Comparison of ENCODE assay signal across 22 cellular contexts in the genomic region with DNA sequence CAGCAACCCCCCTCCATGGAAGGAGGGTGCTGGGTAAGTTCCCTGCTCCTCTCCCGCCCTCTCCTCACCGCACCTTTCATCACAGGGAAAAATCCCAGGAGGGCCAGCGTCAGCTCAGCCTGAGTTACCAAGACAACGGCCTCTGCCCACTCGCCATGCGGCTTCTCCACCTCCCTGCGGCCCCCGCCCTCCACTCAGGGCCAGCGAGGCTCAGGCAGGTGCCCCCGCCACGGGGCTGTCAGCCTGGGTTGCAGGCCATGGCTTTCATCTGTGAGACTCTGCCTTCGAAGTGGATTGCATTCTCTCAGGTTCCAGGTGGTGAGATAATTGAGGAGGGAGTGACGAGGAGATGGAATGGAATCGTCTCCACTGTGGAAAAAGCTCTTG. TPM values are rescaled to one million over a fixed set of nuclear protein-coding genes. Genes with fewer than 3 reads are reported as not detected.
DNase-seq lines count a peak whose midpoint lies in the region; ATAC-seq, FAIRE-seq and TF ChIP-seq lines count a peak whose summit lies in the region.
"Had no signal": no experiment of that assay in that cellular context is flagged by ENCODE, and none has a peak within 500 bp of the region (broad histone marks: within the 10 kb centered on the region; RNA-seq: fewer than 3 reads in every experiment).

No MANE protein-coding gene starts in this region.

- H3K27me3 Mint-ChIP-seq in immature natural killer cell (ENCODE audit: low read depth in 3 of 3) = peaks cover 0 to 7% (median 2%) of the 10 kb centered on the region in 3 donors
- H3K27me3 Mint-ChIP-seq: CD4-positive, CD25-positive, alpha-beta regulatory T cell had no signal

- H2BK20ac ChIP-seq in H1 (ENCODE audit: low read length) = no peak overlapping the region

- WGBS in H1 (ENCODE audit: extremely low coverage in 1 of 2, insufficient coverage in 1 of 2, insufficient read length in 1 of 2, insufficient replicate concordance in 2 of 2, low coverage in 1 of 2, low lambda C conversion rate in 2 of 2, missing lambda C conversion rate in 1 of 2), 2 experiments = 80% methylated on average over 14 of the region's 14 CpGs; no CpG with 5 or more reads in 1 of the 2 experiments

- peaks cover 0 to 3% (median 0%) of the 10 kb centered on the region in 4 experiments; a peak in 1 of 7 replicates for H3K4me1 ChIP-seq in H1 (replicated peaks in 1 of 4; ENCODE audit: control insufficient read depth in 3 of 4, insufficient read depth in 4 of 4, low read length in 3 of 4)
- H3K4me1 ChIP-seq: Peyer's patch had no signal

- TF ChIP-seq RAD21 in H1 (IDR thresholded peaks at IDR 0.05 in 1 of 2, conservative IDR thresholded peaks at IDR 0.05 in 1 of 2; ENCODE audit: low read depth in 2 of 2, low read length in 2 of 2) = no peak

- no peak for TF ChIP-seq EP300 in H1 (IDR thresholded peaks at IDR 0.05; ENCODE audit: borderline replicate concordance in 1 of 2, low read depth in 2 of 2, low read length in 2 of 2)

- H2AK5ac ChIP-seq in H1 (ENCODE audit: low read depth, low read length) = no peak overlapping the region

- no peaks in the 10 kb centered on the region for H3K27me3 ChIP-seq in H1 (replicated peaks in 1 of 4; ENCODE audit: control insufficient read depth in 3 of 4, extremely low read depth in 1 of 4, insufficient read depth in 3 of 4, low read length in 3 of 4)
- H3K27me3 ChIP-seq: Peyer's patch had no signal

- H3K36me3 ChIP-seq in H1 (ENCODE audit: control insufficient read depth in 2 of 4, insufficient read depth in 4 of 4, low read length in 3 of 4) = no peaks in the 10 kb centered on the region
- H3K36me3 ChIP-seq: Peyer's patch had no signal

- TF ChIP-seq POLR2A in H1 (IDR thresholded peaks at IDR 0.05; ENCODE audit: control extremely low read depth in 1 of 2, low read depth in 2 of 2, low read length in 2 of 2) = no peak

- no peak overlapping the region for H3K9ac ChIP-seq in H1 (replicated peaks in 1 of 4; ENCODE audit: extremely low read depth in 1 of 4, low read depth in 3 of 4, low read length in 3 of 4)

- H2BK15ac ChIP-seq in H1 (ENCODE audit: low read length) = no peak overlapping the region

- H3K4me2 ChIP-seq in H1 (ENCODE audit: insufficient read depth in 1 of 2, low read depth in 2 of 2, low read length in 2 of 2) = no peak overlapping the region

- ATAC-seq in GM21526 (IDR thresholded peaks at IDR 0.05; ENCODE audit: low FRiP score, unreplicated experiment) = no peak
- ATAC-seq: Right ventricle myocardium inferior had no signal

- no peak overlapping the region for H2AFZ ChIP-seq in H1 (ENCODE audit: low read length)

- FAIRE-seq in H1 (lab: Jason Lieb, UNC) = no peak
- FAIRE-seq: D721Med, G401.6, HTR-8/SVneo had no signal

- H3K18ac ChIP-seq in H1 (ENCODE audit: extremely low read depth, low read length) = no peak overlapping the region

- CTCF ChIA-PET in H1 (lab: Charles Lee; ENCODE audit: partially characterized antibody) = interaction anchor here (0.7 to 4.8 kb wide), 11 partner anchors 9 to 115 kb away, joined by 3 to 28 read pairs (median 3); no protein-coding TSS in a partner anchor

- no peak overlapping the region for H4K91ac ChIP-seq in H1 (replicated peaks; ENCODE audit: insufficient read length, low read length)

- no peaks in the 10 kb centered on the region for H3K79me1 ChIP-seq in H1 (ENCODE audit: low read depth, low read length)

- H3K56ac ChIP-seq in H1 (replicated peaks; ENCODE audit: insufficient read length, low read depth, low read length) = no peak overlapping the region

- H3K4me3 Mint-ChIP-seq in immature natural killer cell = no peak overlapping the region
- H3K4me3 Mint-ChIP-seq: CD4-positive, CD25-positive, alpha-beta regulatory T cell; IgD-negative memory B cell had no signal

- H3K27ac Mint-ChIP-seq in immature natural killer cell = no peak overlapping the region
- H3K27ac Mint-ChIP-seq: CD4-positive, CD25-positive, alpha-beta regulatory T cell; IgD-negative memory B cell had no signal

- H2BK12ac ChIP-seq in H1 (ENCODE audit: low read depth, low read length) = no peak overlapping the region

- POLR2A ChIA-PET in H1 (lab: Charles Lee; ENCODE audit: partially characterized antibody) = interaction anchor here (1.3 to 1.5 kb wide), 2 partner anchors 85 to 115 kb away, joined by 3 read pairs; partner anchors contain the start of gene QRFP

- H3K79me2 ChIP-seq in H1 (ENCODE audit: control insufficient read depth in 1 of 2, insufficient read depth in 2 of 2, low read length in 2 of 2) = no peaks in the 10 kb centered on the region

- DNase-seq in NCI-H2227 (lab: John Stamatoyannopoulos, UW; ENCODE audit: unreplicated experiment) = peak; percentile 17
- DNase-seq in NCI-H2227 treated with DMSO at 0.1 percent for 48 hours (lab: John Stamatoyannopoulos, UW) = no peak
- peak; percentile 55 to 92 (median 75) for DNase-seq in NCI-H1417 (lab: John Stamatoyannopoulos, UW)
- DNase-seq in H1 (ENCODE audit: low read depth in 1 of 2, low spot score in 2 of 2) = no peak
- no peak for DNase-seq in activated CD4-positive, alpha-beta T cell treated with anti-CD3 and anti-CD28 coated beads for 1 hour
- DNase-seq in immature natural killer cell = no peak
- DNase-seq: CD4-positive, CD25-positive, alpha-beta regulatory T cell; DND-41; MM.1S; NCI-H1105; NCI-H2081 treated with DMSO at 0.1 percent for 48 hours; NCI-H446 treated with DMSO at 0.1 percent for 48 hours; NCI-H82; Peyer's patch had no signal

- H2BK5ac ChIP-seq in H1 (ENCODE audit: low read depth, low read length) = no peak overlapping the region

- H3K14ac ChIP-seq in H1 (ENCODE audit: insufficient read length) = peak overlapping the region; percentile 38

- no peaks in the 10 kb centered on the region for H3K9me3 Mint-ChIP-seq in immature natural killer cell
- H3K9me3 Mint-ChIP-seq: CD4-positive, CD25-positive, alpha-beta regulatory T cell; IgD-negative memory B cell had no signal

- H4K20me1 ChIP-seq in H1 (replicated peaks in 1 of 2; ENCODE audit: control insufficient read depth in 1 of 2, insufficient read depth in 2 of 2, low read length in 2 of 2) = no peaks in the 10 kb centered on the region

- no peak for TF ChIP-seq CTCF in H1 (IDR thresholded peaks at IDR 0.05; ENCODE audit: control extremely low read depth in 1 of 3, insufficient read depth in 1 of 3, low read depth in 1 of 3, low read length in 3 of 3)

- no peaks in the 10 kb centered on the region for H3K36me3 Mint-ChIP-seq in immature natural killer cell
- H3K36me3 Mint-ChIP-seq: CD4-positive, CD25-positive, alpha-beta regulatory T cell; IgD-negative memory B cell had no signal

- no peaks in the 10 kb centered on the region for H3K9me3 ChIP-seq in H1 (ENCODE audit: insufficient read depth in 2 of 2, low read depth in 1 of 2, low read length in 1 of 2)
- H3K9me3 ChIP-seq: Peyer's patch had no signal

- no peak overlapping the region for H3K4me3 ChIP-seq in H1 (ENCODE audit: extremely low read depth in 1 of 4, insufficient read depth in 2 of 4, low read depth in 3 of 4, low read length in 4 of 4)
- H3K4me3 ChIP-seq: Peyer's patch, SK-N-MC had no signal

- peak overlapping the region; percentile 91 for H4K8ac ChIP-seq in H1 (ENCODE audit: extremely low read depth, insufficient read depth, low read length)

- H3K4ac ChIP-seq in H1 (replicated peaks; ENCODE audit: insufficient read length, low read depth, low read length) = no peak overlapping the region

- H3K23ac ChIP-seq in H1 (ENCODE audit: insufficient read length) = no peak overlapping the region

- no peaks in the 10 kb centered on the region for H3K4me1 Mint-ChIP-seq in immature natural killer cell
- H3K4me1 Mint-ChIP-seq: CD4-positive, CD25-positive, alpha-beta regulatory T cell; IgD-negative memory B cell had no signal

- H2BK120ac ChIP-seq in H1 (replicated peaks; ENCODE audit: low read depth, low read length) = no peak overlapping the region

- no peak overlapping the region for H4K5ac ChIP-seq in H1 (ENCODE audit: insufficient read length, low read depth, low read length)

- no peaks in the 10 kb centered on the region for H3K23me2 ChIP-seq in H1 (ENCODE audit: low read depth, low read length)

- H3K27ac ChIP-seq in H1 (ENCODE audit: low read depth, low read length) = no peak overlapping the region
- H3K27ac ChIP-seq: HL-60, Peyer's patch, SK-N-MC had no signal

TF ChIP-seq in H1, 55 proteins besides CTCF, POLR2A, EP300 and RAD21 (continues in another document):
- TF ChIP-seq HDAC6 (IDR thresholded peaks at IDR 0.05; ENCODE audit: low read depth, low read length) = no peak

RNA-seq across cellular contexts. Expression of gene LAMC3, which starts 27.2 kb away (rescaled TPM):
- 12.3 and 13.2 TPM in 2 replicates for total RNA-seq in H1 (2021; fragmentation: NEBNext Ultra II Directional; extraction: Animal tissue kit (Norgen Biotek cat#: 25700))
- polyA plus RNA-seq in H1 (2011; rRNA removed) (9.3 and 11.5 TPM in 2 replicates), immature natural killer cell (not detected)
- 6.0 TPM for polyA plus RNA-seq in H1 (2011; cell fraction: cytosol; rRNA removed)
- 24.8 TPM for polyA plus RNA-seq in H1 (2011; cell fraction: nucleus; rRNA removed)
- 8.0 to 13.0 TPM (median 12.4 TPM) in 4 replicates for polyA plus RNA-seq in H1 (2012, experiment 1 of 2)
- 10.7 TPM for polyA plus RNA-seq in H1 (2012, experiment 2 of 2)
- polyA plus RNA-seq in H1 (2013, experiment 1 of 2) = 18.4 TPM
- polyA plus RNA-seq in H1 (2013, experiment 2 of 2) = 15.1 TPM
- polyA minus RNA-seq in H1 (2011; rRNA and poly(A)+ RNA removed) = 3.8 and 4.1 TPM in 2 replicates
- polyA minus RNA-seq in H1 (2011; cell fraction: cytosol; rRNA and poly(A)+ RNA removed) = 4.8 TPM
- 7.2 TPM for polyA minus RNA-seq in H1 (2011; cell fraction: nucleus; rRNA and poly(A)+ RNA removed)
- polyA plus RNA-seq: IgD-negative memory B cell had no signal

RNA-seq across cellular contexts. Expression of gene FIBCD1, which starts 42.7 kb away (rescaled TPM):
- total RNA-seq in H1 (2021; fragmentation: NEBNext Ultra II Directional; extraction: Animal tissue kit (Norgen Biotek cat#: 25700)) = 5.3 and 6.1 TPM in 2 replicates
- polyA plus RNA-seq in H1 (2011; rRNA removed) (8.8 and 13.2 TPM in 2 replicates), immature natural killer cell (not detected)
- 5.6 TPM for polyA plus RNA-seq in H1 (2011; cell fraction: cytosol; rRNA removed)
- 11.0 TPM for polyA plus RNA-seq in H1 (2011; cell fraction: nucleus; rRNA removed)
- polyA plus RNA-seq in H1 (2012, experiment 1 of 2) = 3.9 to 10.9 TPM (median 7.8 TPM) in 4 replicates
- polyA plus RNA-seq in H1 (2012, experiment 2 of 2) = 5.2 TPM
- 11.6 TPM for polyA plus RNA-seq in H1 (2013, experiment 1 of 2)
- 10.8 TPM for polyA plus RNA-seq in H1 (2013, experiment 2 of 2)
- polyA minus RNA-seq in H1 (2011; rRNA and poly(A)+ RNA removed) = 0.66 and 1.2 TPM in 2 replicates
- 2.1 TPM for polyA minus RNA-seq in H1 (2011; cell fraction: cytosol; rRNA and poly(A)+ RNA removed)
- polyA minus RNA-seq in H1 (2011; cell fraction: nucleus; rRNA and poly(A)+ RNA removed) = 1.2 TPM
- total RNA-seq: CD4-positive, CD25-positive, alpha-beta regulatory T cell had no signal
- polyA plus RNA-seq: CD4-positive, CD25-positive, alpha-beta regulatory T cell; IgD-negative memory B cell had no signal

Comparison
In these comparisons a context has a peak if more than half of its experiments do, and no peak if none do; other contexts are left out.
1. DNase-seq: peak in NCI-H2227 (single experiment) and NCI-H1417 (3 of 3); none in NCI-H2227 treated with DMSO at 0.1 percent for 48 hours (single experiment), H1 (0 of 2), activated CD4-positive, alpha-beta T cell treated with anti-CD3 and anti-CD28 coated beads for 1 hour (single experiment) and immature natural killer cell (0 of 3).
2. RNA of gene LAMC3, which starts 27.2 kb away (polyA plus RNA-seq): 6.0 to 24.8 TPM in H1; not detected in immature natural killer cell; every median in the first group is over 4 times any median in the second.